In genomic region chr10:42981358-42982236, GRCh38 we compare ENCODE assay signal across 18 cellular contexts.
DNase-seq lines count a peak whose midpoint lies in the region; ATAC-seq, FAIRE-seq and TF ChIP-seq lines count a peak whose summit lies in the region.
"Had no signal": no experiment of that assay in that cellular context is flagged by ENCODE, and none has a peak within 500 bp of the region (broad histone marks: within the 10 kb centered on the region; RNA-seq: fewer than 3 reads in every experiment).

No MANE protein-coding gene starts in this region.

- H3K4me3 Mint-ChIP-seq in activated T-cell treated with anti-CD3 and anti-CD28 coated beads, Interleukin-2, amount 50 U/mL, for 72 hours: no peak overlapping the region
- no peak overlapping the region for H3K4me3 Mint-ChIP-seq in endodermal cell
- H3K4me3 Mint-ChIP-seq in natural killer cell treated with Interleukin-12 subunit alpha and Interleukin-12 subunit beta and Interleukin-15 and Interleukin-18, amount 100 ng/mL, for 72 hours: no peak overlapping the region
- H3K4me3 Mint-ChIP-seq: CD8-positive, alpha-beta memory T cell; stimulated activated naive CD8-positive, alpha-beta T cell treated with anti-CD3 and anti-CD28 coated beads, Interleukin-15, amount 100 ng/mL, for 72 hours had no signal

- no peaks in the 10 kb centered on the region for H3K9me3 ChIP-seq in endodermal cell (ENCODE audit: control insufficient read depth, low read length)
- H3K9me3 ChIP-seq: A549 had no signal

- FAIRE-seq in urothelium cell line (lab: Jason Lieb, UNC): peak; percentile 66
- FAIRE-seq: A549, GM12878 had no signal

- H3K9me3 Mint-ChIP-seq in activated T-cell treated with anti-CD3 and anti-CD28 coated beads, Interleukin-2, amount 50 U/mL, for 72 hours: no peaks in the 10 kb centered on the region
- H3K9me3 Mint-ChIP-seq in endodermal cell: no peaks in the 10 kb centered on the region
- H3K9me3 Mint-ChIP-seq in natural killer cell treated with Interleukin-12 subunit alpha and Interleukin-12 subunit beta and Interleukin-15 and Interleukin-18, amount 100 ng/mL, for 72 hours: no peaks in the 10 kb centered on the region
- H3K9me3 Mint-ChIP-seq: CD8-positive, alpha-beta memory T cell; stimulated activated naive CD8-positive, alpha-beta T cell treated with anti-CD3 and anti-CD28 coated beads, Interleukin-15, amount 100 ng/mL, for 72 hours had no signal

- H3K27ac ChIP-seq in endodermal cell (ENCODE audit: low read depth, low read length): no peak overlapping the region
- H3K27ac ChIP-seq: A549, cardiac muscle cell, parathyroid adenoma, WERI-Rb-1 had no signal

- peak; percentile 9 to 13 for DNase-seq in activated T-cell treated with anti-CD3 and anti-CD28 coated beads, Interleukin-2, amount 50 U/mL, for 48 hours
- DNase-seq in activated T-cell treated with anti-CD3 and anti-CD28 coated beads, Interleukin-2, amount 50 U/mL, for 72 hours: no peak
- DNase-seq in endodermal cell (peak; percentile 30), urothelium cell line (ENCODE audit: low spot score) (no peak), NCI-H524 treated with DMSO at 0.1 percent for 48 hours (lab: John Stamatoyannopoulos, UW) (no peak), NCI-H526 treated with DMSO at 0.1 percent for 48 hours (lab: John Stamatoyannopoulos, UW) (no peak)
- DNase-seq in natural killer cell treated with Interleukin-12 subunit alpha and Interleukin-12 subunit beta and Interleukin-15 and Interleukin-18, amount 100 ng/mL, for 72 hours (ENCODE audit: low spot score): peak; percentile 48
- DNase-seq: KBM-7; NCI-H1436 treated with DMSO at 0.1 percent for 48 hours; NCI-H446; stimulated activated naive CD8-positive, alpha-beta T cell treated with anti-CD3 and anti-CD28 coated beads, Interleukin-15, amount 100 ng/mL, for 72 hours; WERI-Rb-1 had no signal

- H3K9ac ChIP-seq in endodermal cell (ENCODE audit: extremely low read depth, low read length, poor library complexity, severe bottlenecking): no peak overlapping the region
- H3K9ac ChIP-seq: parathyroid adenoma had no signal

- H3K36me3 Mint-ChIP-seq in activated T-cell treated with anti-CD3 and anti-CD28 coated beads, Interleukin-2, amount 50 U/mL, for 72 hours (ENCODE audit: insufficient read depth in 2 of 2): no peaks in the 10 kb centered on the region
- H3K36me3 Mint-ChIP-seq in endodermal cell (ENCODE audit: low read depth): no peaks in the 10 kb centered on the region
- H3K36me3 Mint-ChIP-seq in natural killer cell treated with Interleukin-12 subunit alpha and Interleukin-12 subunit beta and Interleukin-15 and Interleukin-18, amount 100 ng/mL, for 72 hours: no peaks in the 10 kb centered on the region
- H3K36me3 Mint-ChIP-seq: CD8-positive, alpha-beta memory T cell had no signal

- no peak overlapping the region for H3K27ac Mint-ChIP-seq in activated T-cell treated with anti-CD3 and anti-CD28 coated beads, Interleukin-2, amount 50 U/mL, for 72 hours
- no peak overlapping the region for H3K27ac Mint-ChIP-seq in endodermal cell
- no peak overlapping the region for H3K27ac Mint-ChIP-seq in natural killer cell treated with Interleukin-12 subunit alpha and Interleukin-12 subunit beta and Interleukin-15 and Interleukin-18, amount 100 ng/mL, for 72 hours
- H3K27ac Mint-ChIP-seq: CD8-positive, alpha-beta memory T cell; stimulated activated naive CD8-positive, alpha-beta T cell treated with anti-CD3 and anti-CD28 coated beads, Interleukin-15, amount 100 ng/mL, for 72 hours had no signal

- no peaks in the 10 kb centered on the region for H3K27me3 Mint-ChIP-seq in activated T-cell treated with anti-CD3 and anti-CD28 coated beads, Interleukin-2, amount 50 U/mL, for 72 hours (ENCODE audit: low read depth)
- no peaks in the 10 kb centered on the region for H3K27me3 Mint-ChIP-seq in endodermal cell (ENCODE audit: insufficient read depth)
- H3K27me3 Mint-ChIP-seq in natural killer cell treated with Interleukin-12 subunit alpha and Interleukin-12 subunit beta and Interleukin-15 and Interleukin-18, amount 100 ng/mL, for 72 hours: no peaks in the 10 kb centered on the region
- H3K27me3 Mint-ChIP-seq: CD8-positive, alpha-beta memory T cell; stimulated activated naive CD8-positive, alpha-beta T cell treated with anti-CD3 and anti-CD28 coated beads, Interleukin-15, amount 100 ng/mL, for 72 hours had no signal

- no peak for ATAC-seq in activated T-cell treated with anti-CD3 and anti-CD28 coated beads, Interleukin-2, amount 50 U/mL, for 72 hours (replicated peaks in 1 of 2)
- no peak for ATAC-seq in natural killer cell treated with Interleukin-12 subunit alpha and Interleukin-12 subunit beta and Interleukin-15 and Interleukin-18, amount 100 ng/mL, for 72 hours
- no peak for ATAC-seq in GM18909 (IDR thresholded peaks at IDR 0.05; ENCODE audit: poor library complexity, unreplicated experiment)
- ATAC-seq: A549, GM12878 had no signal

- H3K4me1 ChIP-seq in endodermal cell (ENCODE audit: control insufficient read depth, insufficient read depth, low read length): no peaks in the 10 kb centered on the region
- H3K4me1 ChIP-seq: A549, parathyroid adenoma had no signal

- WGBS in endodermal cell (ENCODE audit: insufficient coverage in 1 of 2, insufficient read length in 1 of 2), 2 experiments: 91 to 93% methylated on average over 13 to 26 of the region's 26 CpGs

- TF ChIP-seq CTCF in endodermal cell (conservative IDR thresholded peaks at IDR 0.05): no peak

- no peaks in the 10 kb centered on the region for H3K4me1 Mint-ChIP-seq in activated T-cell treated with anti-CD3 and anti-CD28 coated beads, Interleukin-2, amount 50 U/mL, for 72 hours (ENCODE audit: low read depth)
- H3K4me1 Mint-ChIP-seq in endodermal cell: no peaks in the 10 kb centered on the region
- no peaks in the 10 kb centered on the region for H3K4me1 Mint-ChIP-seq in natural killer cell treated with Interleukin-12 subunit alpha and Interleukin-12 subunit beta and Interleukin-15 and Interleukin-18, amount 100 ng/mL, for 72 hours (ENCODE audit: low read depth in 2 of 2)
- H3K4me1 Mint-ChIP-seq: CD8-positive, alpha-beta memory T cell had no signal

- no peak overlapping the region for H3K4me3 ChIP-seq in endodermal cell (ENCODE audit: low read length)
- H3K4me3 ChIP-seq: A549, cardiac muscle cell, GM12878 had no signal

- H3K36me3 ChIP-seq in endodermal cell (ENCODE audit: control insufficient read depth, insufficient read depth, low read length): no peaks in the 10 kb centered on the region
- H3K36me3 ChIP-seq: cardiac muscle cell, WERI-Rb-1 had no signal

- H3K27me3 ChIP-seq in endodermal cell (ENCODE audit: control insufficient read depth, insufficient read depth, low read length, poor library complexity, severe bottlenecking): no peaks in the 10 kb centered on the region
- H3K27me3 ChIP-seq: cardiac muscle cell had no signal

Comparison
In these comparisons a context has a peak if more than half of its experiments do, and no peak if none do; other contexts are left out.
1. DNase-seq: peak in activated T-cell treated with anti-CD3 and anti-CD28 coated beads, Interleukin-2, amount 50 U/mL, for 48 hours (2 of 2), endodermal cell (single experiment) and natural killer cell treated with Interleukin-12 subunit alpha and Interleukin-12 subunit beta and Interleukin-15 and Interleukin-18, amount 100 ng/mL, for 72 hours (single experiment); none in activated T-cell treated with anti-CD3 and anti-CD28 coated beads, Interleukin-2, amount 50 U/mL, for 72 hours (0 of 2), urothelium cell line (single experiment), NCI-H524 treated with DMSO at 0.1 percent for 48 hours (single experiment) and NCI-H526 treated with DMSO at 0.1 percent for 48 hours (single experiment).